Comparison of ENCODE assay signal across 24 cellular contexts in the genomic region with DNA sequence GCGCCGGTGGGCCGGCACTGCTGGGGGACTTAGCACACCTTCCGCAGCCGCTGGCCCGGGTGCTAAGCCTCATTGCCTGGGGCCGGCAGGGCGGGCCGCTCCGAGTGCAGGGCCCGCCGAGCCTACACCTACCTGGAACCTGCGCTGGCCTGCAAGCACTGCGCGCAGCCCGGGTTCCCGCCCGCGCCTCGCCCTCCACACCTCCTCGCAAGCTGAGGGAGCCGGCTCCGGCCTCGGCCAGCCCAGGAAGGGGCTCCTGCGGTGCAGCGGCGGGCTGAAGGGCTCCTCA.
"Had no signal": no experiment of that assay in that cellular context is flagged by ENCODE, and none has a peak within 500 bp of the region (broad histone marks: within the 10 kb centered on the region; RNA-seq: fewer than 3 reads in every experiment).

No MANE protein-coding gene starts in this region.

- H3K27me3 Mint-ChIP-seq: activated CD8-positive, alpha-beta T cell treated with anti-CD3 and anti-CD28 coated beads for 36 hours; activated naive CD8-positive, alpha-beta T cell treated with anti-CD3 and anti-CD28 coated beads for 36 hours had no signal

- H3K27ac ChIP-seq: brain microvascular endothelial cell, cardiac muscle cell, SK-N-MC, VCaP had no signal

- H3K27me3 ChIP-seq: brain microvascular endothelial cell, cardiac muscle cell had no signal

- H3K27ac Mint-ChIP-seq: activated CD8-positive, alpha-beta T cell treated with anti-CD3 and anti-CD28 coated beads for 36 hours; activated naive CD4-positive, alpha-beta T cell treated with anti-CD3 and anti-CD28 coated beads, Interleukin-2, amount 10 ng/mL, durations not matched to agents 7 days and 5 days; activated naive CD8-positive, alpha-beta T cell treated with anti-CD3 and anti-CD28 coated beads for 36 hours; activated T-cell treated with anti-CD3 and anti-CD28 coated beads, Interleukin-2, amount 50 U/mL, for 72 hours; activated T-helper 2 cell treated with anti-CD3 and anti-CD28 coated beads, Interferon-gamma antibody, Interleukin-2, Interleukin-4, amounts not matched to agents 10 μg/mL and 5 μg/mL and 100 μg/mL, durations not matched to agents 14 hours and 24 hours and 36 hours; T-cell had no signal

- DNase-seq: activated CD4-positive, CD25-positive, alpha-beta regulatory T cell; activated CD8-positive, alpha-beta memory T cell treated with anti-CD3 and anti-CD28 coated beads, Interleukin-2, amount 50 U/mL, for 4 hours; activated CD8-positive, alpha-beta T cell treated with anti-CD3 and anti-CD28 coated beads for 36 hours; activated gamma-delta T cell treated with Interleukin-2 at 50 U/mL for 16 hours; activated naive CD4-positive, alpha-beta T cell treated with anti-CD3 and anti-CD28 coated beads, Interleukin-2, amount 10 ng/mL, durations not matched to agents 7 days and 5 days; activated naive CD8-positive, alpha-beta T cell treated with anti-CD3 and anti-CD28 coated beads for 36 hours; activated T-cell treated with anti-CD3 and anti-CD28 coated beads, Interleukin-2, amount 50 U/mL, for 72 hours; brain microvascular endothelial cell; Karpas-422; MM.1S; NCI-H187; NCI-H2081 treated with DMSO at 0.1 percent for 48 hours; NCI-H2171 treated with DMSO at 0.1 percent for 48 hours; NCI-H226; NCI-H526; NCI-H82; T-cell; T-helper 2 cell; T1000 had no signal

- H3K4me3 Mint-ChIP-seq: activated CD8-positive, alpha-beta T cell treated with anti-CD3 and anti-CD28 coated beads for 36 hours; activated naive CD4-positive, alpha-beta T cell treated with anti-CD3 and anti-CD28 coated beads, Interleukin-2, amount 10 ng/mL, durations not matched to agents 7 days and 5 days; activated naive CD8-positive, alpha-beta T cell treated with anti-CD3 and anti-CD28 coated beads for 36 hours; activated T-cell treated with anti-CD3 and anti-CD28 coated beads, Interleukin-2, amount 50 U/mL, for 72 hours; T-cell had no signal

- H3K36me3 Mint-ChIP-seq: activated naive CD4-positive, alpha-beta T cell treated with anti-CD3 and anti-CD28 coated beads, Interleukin-2, amount 10 ng/mL, durations not matched to agents 7 days and 5 days; activated naive CD8-positive, alpha-beta T cell treated with anti-CD3 and anti-CD28 coated beads for 36 hours; T-cell had no signal

- H3K4me1 Mint-ChIP-seq: activated naive CD8-positive, alpha-beta T cell treated with anti-CD3 and anti-CD28 coated beads for 36 hours; T-cell had no signal

- H3K36me3 ChIP-seq: brain microvascular endothelial cell, cardiac muscle cell had no signal

- H3K9me3 Mint-ChIP-seq: activated CD8-positive, alpha-beta T cell treated with anti-CD3 and anti-CD28 coated beads for 36 hours; activated naive CD4-positive, alpha-beta T cell treated with anti-CD3 and anti-CD28 coated beads, Interleukin-2, amount 10 ng/mL, durations not matched to agents 7 days and 5 days; activated naive CD8-positive, alpha-beta T cell treated with anti-CD3 and anti-CD28 coated beads for 36 hours; activated T-helper 2 cell treated with anti-CD3 and anti-CD28 coated beads, Interferon-gamma antibody, Interleukin-2, Interleukin-4, amounts not matched to agents 10 μg/mL and 5 μg/mL and 100 μg/mL, durations not matched to agents 14 hours and 24 hours and 36 hours; T-cell had no signal

- ATAC-seq: activated CD8-positive, alpha-beta T cell treated with anti-CD3 and anti-CD28 coated beads for 36 hours; activated T-cell treated with anti-CD3 and anti-CD28 coated beads, Interleukin-2, amount 50 U/mL, for 72 hours; Right ventricle myocardium inferior; T-cell had no signal

- H3K4me3 ChIP-seq: cardiac muscle cell, SK-N-MC had no signal
